18 cellular contexts compared by ENCODE assay signal in the genomic region with DNA sequence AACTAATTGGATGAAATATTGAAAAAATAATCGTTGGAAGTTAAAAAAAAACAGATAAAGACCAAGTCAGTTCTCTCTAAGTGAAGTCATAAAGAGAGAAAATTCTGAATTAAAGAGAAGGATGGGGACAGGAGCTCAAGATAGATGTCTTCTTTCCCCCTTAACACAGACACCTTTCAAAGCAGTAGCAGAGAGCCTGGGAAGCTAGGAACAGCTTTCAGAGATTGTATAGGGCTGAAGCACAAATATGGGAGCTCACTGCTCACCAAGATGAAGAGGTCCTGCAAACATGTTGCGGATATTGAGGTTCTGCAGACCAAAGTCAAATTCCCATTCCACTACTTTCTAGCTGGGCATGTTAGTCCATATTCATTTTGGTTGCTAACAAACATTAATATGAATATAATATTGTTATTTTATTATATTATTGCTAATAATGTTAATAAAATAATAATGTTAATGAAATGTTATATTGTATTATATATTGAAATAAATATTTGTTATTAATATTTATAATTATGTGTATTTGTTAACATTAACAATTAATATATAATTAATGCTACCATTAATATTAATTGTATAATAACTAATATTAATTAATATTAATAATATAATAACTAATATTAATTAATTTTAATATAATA.
"Had no signal": no experiment of that assay in that cellular context is flagged by ENCODE, and none has a peak within 500 bp of the region (broad histone marks: within the 10 kb centered on the region; RNA-seq: fewer than 3 reads in every experiment).

No MANE protein-coding gene starts in this region.

- H3K9me3 ChIP-seq: gastrocnemius medialis, thyroid gland had no signal

- H3K4me3 ChIP-seq: gastrocnemius medialis, thyroid gland had no signal

- H3K36me3 ChIP-seq: gastrocnemius medialis, thyroid gland had no signal

- H2AFZ ChIP-seq: parathyroid adenoma had no signal

- H3K27ac ChIP-seq: gastrocnemius medialis, parathyroid adenoma, thyroid gland had no signal

- H3K4me1 ChIP-seq: parathyroid adenoma, thyroid gland had no signal

- DNase-seq: activated CD4-positive, alpha-beta memory T cell treated with anti-CD3 and anti-CD28 coated beads, Interleukin-2, amount 10 ng/mL, durations not matched to agents 7 days and 5 days; activated CD4-positive, alpha-beta T cell treated with anti-CD3 and anti-CD28 coated beads, Interleukin-2, amount 10 ng/mL, durations not matched to agents 24 days and 14 days; activated gamma-delta T cell; aorta; dermis blood vessel endothelial cell; effector CD8-positive, alpha-beta T cell; gastrocnemius medialis; hypothalamus; left ventricle myocardium superior; mammary epithelial cell; right cardiac atrium; stimulated activated CD4-positive, alpha-beta T cell treated with anti-CD3 and anti-CD28 coated beads, Interleukin-1b, Interleukin-23, amount 100 ng/mL, for 48 hours; substantia nigra; T-helper 17 cell; thyroid gland had no signal

- H3K9ac ChIP-seq: parathyroid adenoma had no signal

- ATAC-seq: activated CD4-positive, CD25-positive, alpha-beta regulatory T cell treated with anti-CD3 and anti-CD28 coated beads, Interleukin-2, amount 50 U/mL, for 24 hours; esophagus mucosa; gastrocnemius medialis; left ventricle myocardium superior; right cardiac atrium; T-helper 17 cell had no signal

- H3K27me3 ChIP-seq: gastrocnemius medialis, thyroid gland had no signal
